In genomic region chr5:93583799-93584530, GRCh38 we compare ENCODE assay signal across 2 cellular contexts.
A peak's percentile ranks its signal among the peaks of the same experiment; 100 is the strongest.
TF ChIP-seq lines count a peak whose summit lies in the region.

No MANE protein-coding gene starts in this region.

TF ChIP-seq in HCT116, 20 proteins besides CTCF, POLR2A, EP300 and RAD21:
- peak; percentile 50; the same call in 1 of the 2 replicates for TF ChIP-seq ZFX (IDR thresholded peaks at IDR 0.05)
- peak; percentile 69 for TF ChIP-seq TCF7L2 (IDR thresholded peaks at IDR 0.05; ENCODE audit: borderline replicate concordance, extremely low read depth, insufficient read depth, insufficient read length)
- no peak for TF ChIP-seq ZNF274 (IDR thresholded peaks at IDR 0.05; ENCODE audit: low read depth, low read length)
TF ChIP-seq in HCT116: peak in this region for 2.

TF ChIP-seq in GM12878, 131 proteins besides CTCF, POLR2A, EP300 and RAD21 (continues in another document):
- TF ChIP-seq YBX1 (IDR thresholded peaks at IDR 0.05) (no peak), RB1 (IDR thresholded peaks at IDR 0.05; ENCODE audit: borderline replicate concordance) (no peak), SKIL (IDR thresholded peaks at IDR 0.05; ENCODE audit: low read depth, poor library complexity, severe bottlenecking) (no peak), KAT2A (conservative IDR thresholded peaks at IDR 0.05; ENCODE audit: control insufficient read depth, low read depth, low read length) (no peak), TARDBP (IDR thresholded peaks at IDR 0.05; ENCODE audit: borderline replicate concordance) (no peak), EGR1 (IDR thresholded peaks at IDR 0.05; ENCODE audit: borderline replicate concordance in 1 of 2, low read depth in 2 of 2, low read length in 2 of 2) (no peak), IKZF1 (conservative IDR thresholded peaks at IDR 0.05) (peak; percentile 45), IRF5 (IDR thresholded peaks at IDR 0.05; ENCODE audit: borderline replicate concordance) (no peak), EZH2 (IDR thresholded peaks at IDR 0.05; ENCODE audit: borderline replicate concordance, control insufficient read depth, low read depth, low read length) (no peak), CHD2 (IDR thresholded peaks at IDR 0.05; ENCODE audit: borderline replicate concordance, low read depth, low read length) (no peak), RELB (IDR thresholded peaks at IDR 0.05; ENCODE audit: low read depth) (no peak), BHLHE40 (IDR thresholded peaks at IDR 0.05; ENCODE audit: borderline replicate concordance in 1 of 2, low read depth in 2 of 2, low read length in 1 of 2) (peak in 1 of 2 experiments; percentile 16; a peak in 1 of 4 replicates), ZNF24 (IDR thresholded peaks at IDR 0.05) (no peak), STAT1 (conservative IDR thresholded peaks at IDR 0.05) (no peak), ELK1 (IDR thresholded peaks at IDR 0.05; ENCODE audit: low read depth, low read length) (no peak), NR2F1 (conservative IDR thresholded peaks at IDR 0.05) (peak; percentile 31; the same call in 1 of the 2 replicates), MTA2 (IDR thresholded peaks at IDR 0.05; ENCODE audit: low read depth) (no peak), SUZ12 (IDR thresholded peaks at IDR 0.05; ENCODE audit: unreplicated experiment) (peak; percentile 83), CHD1 (IDR thresholded peaks at IDR 0.05; ENCODE audit: low read depth, low read length) (no peak), YY1 (IDR thresholded peaks at IDR 0.05; ENCODE audit: low read depth, low read length) (no peak), CUX1 (IDR thresholded peaks at IDR 0.05; ENCODE audit: insufficient replicate concordance, low read depth, low read length) (no peak), PKNOX1 (IDR thresholded peaks at IDR 0.05) (no peak), LARP7 (IDR thresholded peaks at IDR 0.05) (0 out of 2 replicates have a peak, but pooled peaks have one; percentile 50), REST (IDR thresholded peaks at IDR 0.05; ENCODE audit: low read depth, low read length) (no peak), ZNF274 (IDR thresholded peaks at IDR 0.05; ENCODE audit: insufficient read depth, insufficient read length) (no peak), NFXL1 (IDR thresholded peaks at IDR 0.05; ENCODE audit: borderline replicate concordance) (no peak), BRCA1 (IDR thresholded peaks at IDR 0.05; ENCODE audit: low read depth, low read length) (no peak), DPF2 (IDR thresholded peaks at IDR 0.05) (no peak), ZZZ3 (IDR thresholded peaks at IDR 0.05; ENCODE audit: control insufficient read depth, insufficient read length, low read depth) (no peak), NR2C1 (IDR thresholded peaks at IDR 0.05) (no peak), E4F1 (IDR thresholded peaks at IDR 0.05; ENCODE audit: borderline replicate concordance, partially characterized antibody) (no peak), CREB1 (IDR thresholded peaks at IDR 0.05; ENCODE audit: low read depth) (no peak), NKRF (conservative IDR thresholded peaks at IDR 0.05) (no peak), IRF4 (IDR thresholded peaks at IDR 0.05; ENCODE audit: low read depth, low read length) (no peak), FOXM1 (IDR thresholded peaks at IDR 0.05; ENCODE audit: low read depth, low read length) (no peak), KDM1A (IDR thresholded peaks at IDR 0.05; ENCODE audit: borderline replicate concordance) (no peak), MYB (IDR thresholded peaks at IDR 0.05; ENCODE audit: borderline replicate concordance, low read depth, low read length) (no peak), HDAC2 (IDR thresholded peaks at IDR 0.05) (no peak), GATAD2B (conservative IDR thresholded peaks at IDR 0.05; ENCODE audit: low read depth) (0 out of 2 replicates have a peak, but pooled peaks have one; percentile 46)
